In genomic region chr2:236776695-236777251, GRCh38 we compare ENCODE assay signal across 10 cellular contexts.
A peak's percentile ranks its signal among the peaks of the same experiment; 100 is the strongest.
DNase-seq lines count a peak whose midpoint lies in the region; ATAC-seq and TF ChIP-seq lines count a peak whose summit lies in the region.
"Had no signal": no experiment of that assay in that cellular context is flagged by ENCODE, and none has a peak within 500 bp of the region (broad histone marks: within the 10 kb centered on the region; RNA-seq: fewer than 3 reads in every experiment).

No MANE protein-coding gene starts in this region.

- TF ChIP-seq CTCF in choroid plexus epithelial cell (conservative IDR thresholded peaks at IDR 0.05; ENCODE audit: low read depth, low read length) = no peak

- no peak for ATAC-seq in GM18505 (IDR thresholded peaks at IDR 0.05; ENCODE audit: unreplicated experiment)
- ATAC-seq: stimulated activated naive CD8-positive, alpha-beta T cell treated with anti-CD3 and anti-CD28 coated beads, Interleukin-15, Interleukin-2, amounts not matched to agents 100 U/mL and 50 U/mL, for 24 hours had no signal

- no peak for TF ChIP-seq POLR2A in GM18505 (IDR thresholded peaks at IDR 0.05; ENCODE audit: borderline replicate concordance, extremely low read depth, insufficient read depth, insufficient read length)

- intact Hi-C loops in posterior vena cava (cut with DNase I) = no loop called here

- DNase-seq in EH (ENCODE audit: low read depth) = peak; percentile 72
- DNase-seq in NCI-H2171 treated with DMSO at 0.1 percent for 48 hours (lab: John Stamatoyannopoulos, UW) = peak; percentile 88
- DNase-seq in choroid plexus epithelial cell (ENCODE audit: low read depth) = peak; percentile 74
- DNase-seq in posterior vena cava (ENCODE audit: low spot score) = peak; percentile 86
- no peak for DNase-seq in occipital lobe (lab: John Stamatoyannopoulos, UW)
- DNase-seq in NK-92 treated with Interleukin-12 subunit alpha and Interleukin-12 subunit beta, amount 100 ng/mL, for 24 hours (lab: John Stamatoyannopoulos, UW) = no peak
- DNase-seq in OCI-M1 (lab: John Stamatoyannopoulos, UW) = no peak
- DNase-seq: stimulated activated naive CD8-positive, alpha-beta T cell treated with anti-CD3 and anti-CD28 coated beads, Interleukin-15, Interleukin-2, amounts not matched to agents 100 U/mL and 50 U/mL, for 24 hours; WERI-Rb-1 had no signal

- no peak overlapping the region for H3K4me3 ChIP-seq in choroid plexus epithelial cell (ENCODE audit: low read depth, low read length)

Comparison
In these comparisons a context has a peak if more than half of its experiments do, and no peak if none do; other contexts are left out.
1. DNase-seq: peak in EH (single experiment), NCI-H2171 treated with DMSO at 0.1 percent for 48 hours (single experiment), choroid plexus epithelial cell (single experiment) and posterior vena cava (single experiment); none in occipital lobe (single experiment), NK-92 treated with Interleukin-12 subunit alpha and Interleukin-12 subunit beta, amount 100 ng/mL, for 24 hours (single experiment) and OCI-M1 (single experiment).